In the genomic region with DNA sequence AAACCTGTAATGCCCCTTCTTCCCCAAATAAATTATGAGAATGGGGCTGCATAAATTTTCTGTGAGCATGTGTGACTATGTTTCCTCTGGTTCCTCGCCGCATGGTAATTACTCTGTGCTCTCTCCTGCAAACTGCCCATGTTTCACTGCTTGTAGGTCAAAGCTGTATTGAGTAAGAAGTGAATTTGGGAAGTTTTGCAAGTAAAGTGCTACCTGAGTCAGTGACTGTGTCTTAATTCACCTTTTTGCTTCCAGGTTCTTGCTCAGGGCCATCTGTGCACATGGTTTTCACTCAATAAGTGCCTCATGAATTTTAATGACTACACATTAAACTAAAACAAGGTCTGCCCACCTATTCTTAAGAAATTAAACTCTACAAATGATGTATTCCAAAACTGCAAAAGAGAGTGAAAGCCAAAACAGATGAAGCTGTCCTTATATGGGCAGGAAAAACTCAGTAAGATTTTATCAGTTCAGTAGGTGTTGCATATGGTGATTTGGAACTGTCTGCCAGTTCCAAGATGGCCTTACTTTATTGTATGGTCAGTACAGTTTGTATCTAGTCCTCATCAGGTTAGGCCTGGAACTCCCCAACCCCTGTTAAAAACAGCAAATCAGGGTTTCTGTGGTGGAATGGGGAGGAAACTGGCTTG, we compare ENCODE assay signal across 17 cellular contexts.
A peak's percentile ranks its signal among the peaks of the same experiment; 100 is the strongest.
DNase-seq lines count a peak whose midpoint lies in the region; ATAC-seq and TF ChIP-seq lines count a peak whose summit lies in the region.
"Had no signal": no experiment of that assay in that cellular context is flagged by ENCODE, and none has a peak within 500 bp of the region (broad histone marks: within the 10 kb centered on the region; RNA-seq: fewer than 3 reads in every experiment).

No MANE protein-coding gene starts in this region.

- peaks cover 8% of the 10 kb centered on the region for H3K9me3 Mint-ChIP-seq in activated T-helper 1 cell treated with anti-CD3 and anti-CD28 coated beads, Interleukin-12 subunit alpha, Interleukin-12 subunit beta, Interleukin-2, Interleukin-4 antibody, amounts not matched to agents 30 ng/mL and 10 ng/mL and 1 ng/mL, durations not matched to agents 14 hours and 24 hours and 36 hours

- CTCF ChIA-PET in RWPE1 (lab: Yijun Ruan, JAX): no interaction called here

- DNase-seq in activated T-cell treated with anti-CD3 and anti-CD28 coated beads for 24 hours (ENCODE audit: low read depth): peak; percentile 25
- no peak for DNase-seq in activated T-cell treated with anti-CD3 and anti-CD28 coated beads, Interleukin-2, amount 50 U/mL, for 1 hour
- DNase-seq in activated T-helper 1 cell treated with anti-CD3 and anti-CD28 coated beads, Interleukin-12 subunit alpha, Interleukin-12 subunit beta, Interleukin-2, Interleukin-4 antibody, amounts not matched to agents 30 ng/mL and 10 ng/mL and 1 ng/mL, durations not matched to agents 14 hours and 24 hours and 36 hours (ENCODE audit: low spot score): no peak
- no peak for DNase-seq in mucosa of descending colon
- no peak for DNase-seq in thoracic aorta (ENCODE audit: low spot score)
- DNase-seq in RWPE1 (ENCODE audit: low spot score): no peak
- DNase-seq in right atrium auricular region (ENCODE audit: low spot score): no peak
- DNase-seq in cardiac septum (ENCODE audit: low spot score): no peak
- DNase-seq: adrenal gland, cerebellar nuclear complex, HCEC 1CT, islet precursor cell, MV-4-11, NCI-H1930, SW 1271 had no signal

- intact Hi-C loops in activated T-helper 1 cell treated with anti-CD3 and anti-CD28 coated beads, Interleukin-12 subunit alpha, Interleukin-12 subunit beta, Interleukin-2, Interleukin-4 antibody, amounts not matched to agents 30 ng/mL and 10 ng/mL and 1 ng/mL, durations not matched to agents 14 hours and 24 hours and 36 hours (cut with micrococcal nuclease): loop anchor here (1.0 to 10.0 kb wide), 18 partner anchors 19 to 701 kb away; partner anchors contain the start of gene LPP
- intact Hi-C loops in mucosa of descending colon (cut with DNase I, micrococcal nuclease) (no loop called here), cardiac septum (cut with DNase I) (no loop called here)

- TF ChIP-seq CTCF in mucosa of descending colon (IDR thresholded peaks at IDR 0.05) (no peak), thoracic aorta (IDR thresholded peaks at IDR 0.05) (no peak), RWPE1 (conservative IDR thresholded peaks at IDR 0.05; ENCODE audit: low read depth) (no peak), right atrium auricular region (IDR thresholded peaks at IDR 0.05) (no peak)

- no peaks in the 10 kb centered on the region for H3K9me3 ChIP-seq in mucosa of descending colon
- H3K9me3 ChIP-seq in thoracic aorta: no peaks in the 10 kb centered on the region
- H3K9me3 ChIP-seq in right atrium auricular region: peaks cover 0 to 5% of the 10 kb centered on the region in 2 donors
- H3K9me3 ChIP-seq: adrenal gland had no signal

- POLR2A ChIA-PET in RWPE1 (lab: Yijun Ruan, JAX; ENCODE audit: low non-redundant PET): no interaction called here

- peak overlapping the region; percentile 89 for H3K27ac Mint-ChIP-seq in activated T-helper 1 cell treated with anti-CD3 and anti-CD28 coated beads, Interleukin-12 subunit alpha, Interleukin-12 subunit beta, Interleukin-2, Interleukin-4 antibody, amounts not matched to agents 30 ng/mL and 10 ng/mL and 1 ng/mL, durations not matched to agents 14 hours and 24 hours and 36 hours

- peaks cover 52% of the 10 kb centered on the region for H3K4me1 Mint-ChIP-seq in activated T-helper 1 cell treated with anti-CD3 and anti-CD28 coated beads, Interleukin-12 subunit alpha, Interleukin-12 subunit beta, Interleukin-2, Interleukin-4 antibody, amounts not matched to agents 30 ng/mL and 10 ng/mL and 1 ng/mL, durations not matched to agents 14 hours and 24 hours and 36 hours (ENCODE audit: low read depth)

- peaks cover 2% of the 10 kb centered on the region for H3K27me3 Mint-ChIP-seq in activated T-helper 1 cell treated with anti-CD3 and anti-CD28 coated beads, Interleukin-12 subunit alpha, Interleukin-12 subunit beta, Interleukin-2, Interleukin-4 antibody, amounts not matched to agents 30 ng/mL and 10 ng/mL and 1 ng/mL, durations not matched to agents 14 hours and 24 hours and 36 hours (ENCODE audit: insufficient read depth)
- H3K27me3 Mint-ChIP-seq: type B pancreatic cell had no signal

- H3K27ac ChIP-seq in thoracic aorta (peak overlapping the region; percentile 39 to 71), RWPE1 (no peak overlapping the region), right atrium auricular region (peak overlapping the region in 1 of 2 donors; percentile 26)
- H3K27ac ChIP-seq: adrenal gland had no signal

- H3K4me3 Mint-ChIP-seq in activated T-helper 1 cell treated with anti-CD3 and anti-CD28 coated beads, Interleukin-12 subunit alpha, Interleukin-12 subunit beta, Interleukin-2, Interleukin-4 antibody, amounts not matched to agents 30 ng/mL and 10 ng/mL and 1 ng/mL, durations not matched to agents 14 hours and 24 hours and 36 hours: no peak overlapping the region
- H3K4me3 Mint-ChIP-seq: neural crest cell, type B pancreatic cell had no signal

- H3K4me3 ChIP-seq in mucosa of descending colon: no peak overlapping the region
- no peak overlapping the region for H3K4me3 ChIP-seq in thoracic aorta
- no peak overlapping the region for H3K4me3 ChIP-seq in right atrium auricular region
- H3K4me3 ChIP-seq: adrenal gland had no signal

- ATAC-seq in mucosa of descending colon (peak; percentile 46), thoracic aorta (ENCODE audit: insufficient number of reproducible peaks, low FRiP score, low read depth) (no peak)

- peaks cover 37% of the 10 kb centered on the region for H3K4me1 ChIP-seq in mucosa of descending colon (ENCODE audit: low read depth)
- peaks cover 24 to 64% of the 10 kb centered on the region in 2 donors for H3K4me1 ChIP-seq in thoracic aorta (ENCODE audit: control insufficient read depth in 1 of 2, low read depth in 2 of 2)
- H3K4me1 ChIP-seq in right atrium auricular region: peaks cover 0 to 42% of the 10 kb centered on the region in 2 donors

- H3K36me3 ChIP-seq in mucosa of descending colon (ENCODE audit: low read depth) (no peaks in the 10 kb centered on the region), thoracic aorta (no peaks in the 10 kb centered on the region), right atrium auricular region (peaks cover 12% of the 10 kb centered on the region)
- H3K36me3 ChIP-seq: adrenal gland had no signal

- H3K27me3 ChIP-seq in thoracic aorta (replicated peaks; ENCODE audit: insufficient read depth) (no peaks in the 10 kb centered on the region), right atrium auricular region (no peaks in the 10 kb centered on the region)
- H3K27me3 ChIP-seq: adrenal gland had no signal

- H3K36me3 Mint-ChIP-seq in activated T-helper 1 cell treated with anti-CD3 and anti-CD28 coated beads, Interleukin-12 subunit alpha, Interleukin-12 subunit beta, Interleukin-2, Interleukin-4 antibody, amounts not matched to agents 30 ng/mL and 10 ng/mL and 1 ng/mL, durations not matched to agents 14 hours and 24 hours and 36 hours (ENCODE audit: low read depth): peaks cover 27% of the 10 kb centered on the region
